6 cellular contexts compared by ENCODE assay signal in genomic region chr17:4938670-4939553, GRCh38. TPM values are rescaled to one million over a fixed set of nuclear protein-coding genes. Genes with fewer than 3 reads are reported as not detected.
DNase-seq lines count a peak whose midpoint lies in the region; ATAC-seq and TF ChIP-seq lines count a peak whose summit lies in the region.

No MANE protein-coding gene starts in this region.

- intact Hi-C loops in prostate gland (cut with DNase I) = no loop called here

- H3K4me1 ChIP-seq in MM.1S (ENCODE audit: low read length) (peaks cover 27% of the 10 kb centered on the region), prostate gland (replicated peaks) (peaks cover 16% of the 10 kb centered on the region)

- peaks cover 42% of the 10 kb centered on the region for H3F3A ChIP-seq in MM.1S (ENCODE audit: insufficient read depth, low read length)

- H3K79me2 ChIP-seq in MM.1S (ENCODE audit: low read length) = peaks cover 62% of the 10 kb centered on the region

- no peak for TF ChIP-seq CTCF in MM.1S (IDR thresholded peaks at IDR 0.05; ENCODE audit: low read length)
- no peak for TF ChIP-seq CTCF in coronary artery (IDR thresholded peaks at IDR 0.05)
- TF ChIP-seq CTCF in prostate gland (IDR thresholded peaks at IDR 0.05) = no peak

- H3K9ac ChIP-seq in MM.1S (ENCODE audit: low read length) = peak overlapping the region; percentile 95

- H3K9me2 ChIP-seq in MM.1S (replicated peaks; ENCODE audit: insufficient read depth, low read length) = no peaks in the 10 kb centered on the region

- peak overlapping the region; percentile 77 for H2AFZ ChIP-seq in MM.1S (ENCODE audit: low read length)

- peak overlapping the region; percentile 96 for H3K4me2 ChIP-seq in MM.1S (ENCODE audit: low read depth, low read length)

- no peak for ATAC-seq in GM19455 (IDR thresholded peaks at IDR 0.05; ENCODE audit: unreplicated experiment)

- TF ChIP-seq POLR2A in prostate gland (IDR thresholded peaks at IDR 0.05) = no peak

- no peaks in the 10 kb centered on the region for H4K20me1 ChIP-seq in MM.1S (ENCODE audit: insufficient read depth, low read length)

- H3K9me3 ChIP-seq in MM.1S (replicated peaks; ENCODE audit: insufficient read depth, low read length) (no peaks in the 10 kb centered on the region), prostate gland (no peaks in the 10 kb centered on the region)

- H3K36me3 ChIP-seq in MM.1S (replicated peaks; ENCODE audit: insufficient read depth, low read length) = no peaks in the 10 kb centered on the region
- peaks cover 0 to 10% of the 10 kb centered on the region in 2 donors for H3K36me3 ChIP-seq in prostate gland

- WGBS in prostate gland = 43% methylated on average over 19 of the region's 19 CpGs

- H3K27ac ChIP-seq in MM.1S (ENCODE audit: low read length) = peak overlapping the region; percentile 91; the same call in 1 of the 2 replicates
- peak overlapping the region; percentile 86 to 93 for H3K27ac ChIP-seq in coronary artery
- H3K27ac ChIP-seq in prostate gland = peak overlapping the region; percentile 85 to 95

- peak overlapping the region; percentile 78 for H3K4me3 ChIP-seq in MM.1S (ENCODE audit: low read length)
- peak overlapping the region; percentile 80 for H3K4me3 ChIP-seq in coronary artery
- H3K4me3 ChIP-seq in prostate gland = peak overlapping the region; percentile 75 to 82

- H3K27me3 ChIP-seq in MM.1S (replicated peaks; ENCODE audit: insufficient read depth, low read length) (no peaks in the 10 kb centered on the region), prostate gland (replicated peaks; ENCODE audit: insufficient read depth) (no peaks in the 10 kb centered on the region)

- peak; percentile 49 for DNase-seq in MM.1S
- no peak for DNase-seq in coronary artery (ENCODE audit: low spot score)
- DNase-seq in prostate gland (ENCODE audit: low spot score) = no peak
- DNase-seq in NCI-H187 (lab: John Stamatoyannopoulos, UW) = no peak
- no peak for DNase-seq in LoVo (ENCODE audit: low spot score)

RNA-seq across cellular contexts. Expression of gene SLC25A11, which starts 0.9 kb away (rescaled TPM):
- 10 to 100 TPM; 40.5 to 68.0 TPM for total RNA-seq in prostate gland

RNA-seq across cellular contexts. Expression of gene RNF167, which starts 1.2 kb away (rescaled TPM):
- total RNA-seq in prostate gland = 100 to 1,000 TPM in 1 of 2 donors, 10 to 100 TPM in 1; 78.7 to 138 TPM

RNA-seq across cellular contexts. Expression of gene GP1BA, which starts 6.8 kb away (rescaled TPM):
- not detected for total RNA-seq in prostate gland

RNA-seq across cellular contexts. Expression of gene PFN1, which starts 9.4 kb away (rescaled TPM):
- 1,000 to 10,000 TPM in 1 of 2 donors, 100 to 1,000 TPM in 1; 646 to 1,039 TPM for total RNA-seq in prostate gland

RNA-seq across cellular contexts. Expression of gene ENO3, which starts 12.0 kb away (rescaled TPM):
- total RNA-seq in prostate gland = 10 to 100 TPM in 1 of 2 donors, 1 to 10 TPM in 1; 9.7 to 10.2 TPM
